In the genomic region with DNA sequence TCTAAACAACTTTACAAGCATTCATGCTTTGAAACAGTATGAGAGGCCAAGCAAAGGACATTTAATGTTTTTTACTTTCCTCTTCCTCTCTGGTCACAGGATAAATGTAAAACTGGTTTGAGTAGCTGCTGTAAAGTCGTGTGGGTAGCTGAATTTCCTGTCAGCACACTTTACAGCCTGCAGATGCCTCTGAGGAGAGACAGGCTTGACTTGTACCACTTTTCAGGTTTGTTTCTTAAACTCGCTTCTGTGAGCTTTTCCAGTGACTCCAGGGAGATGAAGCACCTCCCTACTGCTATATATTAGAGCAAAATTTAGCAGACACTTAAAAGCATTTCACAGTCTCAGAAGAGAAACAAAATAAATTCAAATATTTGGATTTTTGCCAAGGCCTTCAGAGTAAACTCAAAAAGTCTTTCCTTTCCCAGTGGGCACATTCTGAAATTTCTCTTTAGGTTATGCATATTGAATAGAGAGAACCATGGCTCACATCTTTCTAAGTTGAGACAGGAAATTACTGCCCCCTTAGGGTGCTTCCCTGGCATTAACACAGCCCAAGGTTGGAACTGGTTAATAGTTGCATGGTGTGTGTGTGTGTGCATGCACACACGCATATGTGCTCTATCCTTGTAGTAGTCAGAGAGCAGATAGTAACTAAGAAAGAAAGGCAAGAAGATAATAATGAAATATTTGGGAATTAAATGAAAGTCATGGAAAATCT, we compare ENCODE assay signal across 12 cellular contexts.
DNase-seq lines count a peak whose midpoint lies in the region; ATAC-seq and TF ChIP-seq lines count a peak whose summit lies in the region.
"Had no signal": no experiment of that assay in that cellular context is flagged by ENCODE, and none has a peak within 500 bp of the region (broad histone marks: within the 10 kb centered on the region; RNA-seq: fewer than 3 reads in every experiment).

No MANE protein-coding gene starts in this region.

- in situ Hi-C loops in brain microvascular endothelial cell (cut with HindIII; ENCODE audit: low pct_ligation_motif_present, low sequenced_read_pairs) = no loop called here

- POLR2A ChIA-PET in GM10248 (lab: Yijun Ruan, JAX) = no interaction called here

- H3K9me3 Mint-ChIP-seq in nephron = no peaks in the 10 kb centered on the region

- H3K36me3 Mint-ChIP-seq in nephron (ENCODE audit: low read depth) = no peaks in the 10 kb centered on the region

- H3K27ac Mint-ChIP-seq in nephron = peak overlapping the region; percentile 68 to 88 (median 76)
- H3K27ac Mint-ChIP-seq: activated T-helper 1 cell treated with anti-CD3 and anti-CD28 coated beads, Interleukin-12 subunit alpha, Interleukin-12 subunit beta, Interleukin-2, Interleukin-4 antibody, amounts not matched to agents 30 ng/mL and 10 ng/mL and 1 ng/mL, durations not matched to agents 14 hours and 24 hours and 36 hours had no signal

- no peaks in the 10 kb centered on the region for H3K27me3 ChIP-seq in brain microvascular endothelial cell (replicated peaks)

- no peak for ATAC-seq in GM21737 (IDR thresholded peaks at IDR 0.05; ENCODE audit: unreplicated experiment)
- ATAC-seq: left cardiac atrium had no signal

- H3K27ac ChIP-seq in brain microvascular endothelial cell = no peak overlapping the region

- peaks cover 17% of the 10 kb centered on the region for H3K4me1 Mint-ChIP-seq in nephron

- DNase-seq in GM10248 (ENCODE audit: extremely low spot score) (no peak), HPDE6-E6E7 (ENCODE audit: extremely low spot score) (peak; percentile 8), brain microvascular endothelial cell (no peak), HuH-7 (ENCODE audit: low spot score) (no peak)
- no peak for DNase-seq in central memory CD4-positive, alpha-beta T cell
- DNase-seq in effector CD4-positive, alpha-beta T cell = no peak
- DNase-seq: left cardiac atrium; NCI-H446; stimulated activated naive CD4-positive, alpha-beta T cell had no signal

- CTCF ChIA-PET in GM10248 (lab: Yijun Ruan, JAX) = no interaction called here

- no peak overlapping the region for H3K4me3 ChIP-seq in brain microvascular endothelial cell (ENCODE audit: low read depth, low read length)

- TF ChIP-seq CTCF in GM10248 (IDR thresholded peaks at IDR 0.05; ENCODE audit: control extremely low read depth, extremely low read depth, low read depth, missing control alignments) (peak; percentile 17), brain microvascular endothelial cell (IDR thresholded peaks at IDR 0.05; ENCODE audit: low read depth, low read length, missing control alignments) (peak; percentile 34), nephron (IDR thresholded peaks at IDR 0.05; ENCODE audit: unreplicated experiment in 3 of 3) (peak; percentile 22 to 40 (median 27))

- no peak overlapping the region for H3K4me3 Mint-ChIP-seq in nephron
- H3K4me3 Mint-ChIP-seq: activated T-helper 1 cell treated with anti-CD3 and anti-CD28 coated beads, Interleukin-12 subunit alpha, Interleukin-12 subunit beta, Interleukin-2, Interleukin-4 antibody, amounts not matched to agents 30 ng/mL and 10 ng/mL and 1 ng/mL, durations not matched to agents 14 hours and 24 hours and 36 hours had no signal

- H3K36me3 ChIP-seq in brain microvascular endothelial cell (replicated peaks) = no peaks in the 10 kb centered on the region

- H3K27me3 Mint-ChIP-seq in nephron (ENCODE audit: low read depth) = no peaks in the 10 kb centered on the region
